In the genomic region with DNA sequence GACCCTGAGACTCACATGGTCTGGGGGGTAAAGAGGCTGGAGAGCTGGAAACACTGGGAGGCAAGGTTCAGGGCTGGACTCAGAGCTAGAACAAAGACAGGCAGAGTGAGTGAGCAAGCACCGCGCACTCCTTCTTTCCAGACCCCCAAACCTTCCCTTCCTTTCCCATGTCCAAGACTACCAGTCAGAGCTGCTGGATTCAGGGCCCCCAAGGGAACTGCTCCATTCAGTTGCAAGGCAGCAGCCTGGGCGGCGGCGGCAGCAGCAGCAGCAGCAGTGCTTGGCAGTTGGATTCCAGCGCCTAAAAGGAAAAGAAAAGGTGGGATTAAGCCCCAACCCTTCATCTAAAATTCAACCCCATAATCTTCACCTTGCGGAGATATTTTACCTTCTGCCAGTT, we compare ENCODE assay signal across 1 cellular context.
TF ChIP-seq lines count a peak whose summit lies in the region.

No MANE protein-coding gene starts in this region.

TF ChIP-seq in GM12878, 131 proteins besides CTCF, POLR2A, EP300 and RAD21:
- TF ChIP-seq FOXK2 (IDR thresholded peaks at IDR 0.05) (no peak), TCF12 (IDR thresholded peaks at IDR 0.05; ENCODE audit: low read depth, low read length) (no peak), STAT1 (conservative IDR thresholded peaks at IDR 0.05) (no peak), DPF2 (IDR thresholded peaks at IDR 0.05) (no peak), HCFC1 (IDR thresholded peaks at IDR 0.05; ENCODE audit: low read length) (no peak), ZNF217 (IDR thresholded peaks at IDR 0.05) (no peak), SMARCA5 (IDR thresholded peaks at IDR 0.05) (no peak), SUZ12 (IDR thresholded peaks at IDR 0.05; ENCODE audit: unreplicated experiment) (no peak), ETV6 (conservative IDR thresholded peaks at IDR 0.05 in 1 of 2, IDR thresholded peaks at IDR 0.05 in 1 of 2; ENCODE audit: borderline replicate concordance in 1 of 2, low read depth in 1 of 2) (no peak), SREBF2 (IDR thresholded peaks at IDR 0.05; ENCODE audit: low read length) (no peak), TCF7 (IDR thresholded peaks at IDR 0.05; ENCODE audit: borderline replicate concordance) (no peak), BRCA1 (IDR thresholded peaks at IDR 0.05; ENCODE audit: low read depth, low read length) (no peak), TBL1XR1 (IDR thresholded peaks at IDR 0.05; ENCODE audit: low read depth, low read length) (no peak), HDGF (IDR thresholded peaks at IDR 0.05) (no peak), NFYA (IDR thresholded peaks at IDR 0.05; ENCODE audit: borderline replicate concordance, low read depth, low read length) (no peak), GATAD2B (conservative IDR thresholded peaks at IDR 0.05; ENCODE audit: low read depth) (no peak)
- TF ChIP-seq, protein P1, sequence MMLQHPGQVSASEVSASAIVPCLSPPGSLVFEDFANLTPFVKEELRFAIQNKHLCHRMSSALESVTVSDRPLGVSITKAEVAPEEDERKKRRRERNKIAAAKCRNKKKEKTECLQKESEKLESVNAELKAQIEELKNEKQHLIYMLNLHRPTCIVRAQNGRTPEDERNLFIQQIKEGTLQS (IDR thresholded peaks at IDR 0.05; ENCODE audit: borderline replicate concordance, extremely low read depth, low read depth, low read length): no peak
TF ChIP-seq in GM12878: peak in this region for 0.
